15 cellular contexts compared by ENCODE assay signal in genomic region chr9:12964271-12964670, GRCh38.
"Had no signal": no experiment of that assay in that cellular context is flagged by ENCODE, and none has a peak within 500 bp of the region (broad histone marks: within the 10 kb centered on the region; RNA-seq: fewer than 3 reads in every experiment).

No MANE protein-coding gene starts in this region.

- DNase-seq: activated T-cell treated with anti-CD3 and anti-CD28 coated beads, Interleukin-2, amount 50 U/mL, for 1 hour; dorsolateral prefrontal cortex; esophagus squamous epithelium; foreskin keratinocyte; left lung; midbrain; naive thymus-derived CD8-positive, alpha-beta T cell; occipital lobe; SIG-M5; stimulated activated CD4-positive, alpha-beta T cell treated with anti-CD3 and anti-CD28 coated beads, Interleukin-2, amount 100 ng/mL, for 24 hours; stimulated activated naive B cell treated with anti-CD40 and anti-IgM and Interleukin-4, amounts not matched to agents 10 μg/mL and 1 μg/mL and 100 μg/mL, for 72 hours; T-helper 2 cell; transverse colon had no signal

- H3K36me3 ChIP-seq: esophagus squamous epithelium, left lung, transverse colon had no signal

- H3K4me1 Mint-ChIP-seq: activated naive CD4-positive, alpha-beta T cell treated with anti-CD3 and anti-CD28 coated beads, Interleukin-2, amount 50 U/mL, for 24 hours; central memory CD8-positive, alpha-beta T cell; naive thymus-derived CD8-positive, alpha-beta T cell; stimulated activated naive B cell treated with anti-CD40 and anti-IgM and Interleukin-4, amounts not matched to agents 10 μg/mL and 1 μg/mL and 100 μg/mL, for 72 hours had no signal

- H3K4me1 ChIP-seq: esophagus squamous epithelium, left lung, transverse colon had no signal

- H3K36me3 Mint-ChIP-seq: activated naive CD4-positive, alpha-beta T cell treated with anti-CD3 and anti-CD28 coated beads, Interleukin-2, amount 50 U/mL, for 24 hours; naive thymus-derived CD8-positive, alpha-beta T cell; stimulated activated naive B cell treated with anti-CD40 and anti-IgM and Interleukin-4, amounts not matched to agents 10 μg/mL and 1 μg/mL and 100 μg/mL, for 72 hours had no signal

- H3K4me3 ChIP-seq: dorsolateral prefrontal cortex, esophagus squamous epithelium, left lung, transverse colon had no signal

- H3K27ac Mint-ChIP-seq: activated naive CD4-positive, alpha-beta T cell treated with anti-CD3 and anti-CD28 coated beads, Interleukin-2, amount 50 U/mL, for 24 hours; naive thymus-derived CD8-positive, alpha-beta T cell; stimulated activated naive B cell treated with anti-CD40 and anti-IgM and Interleukin-4, amounts not matched to agents 10 μg/mL and 1 μg/mL and 100 μg/mL, for 72 hours had no signal

- H3K9me3 ChIP-seq: esophagus squamous epithelium, left lung, transverse colon had no signal

- H3K27me3 Mint-ChIP-seq: activated naive CD4-positive, alpha-beta T cell treated with anti-CD3 and anti-CD28 coated beads, Interleukin-2, amount 50 U/mL, for 24 hours; central memory CD8-positive, alpha-beta T cell; naive thymus-derived CD8-positive, alpha-beta T cell; stimulated activated naive B cell treated with anti-CD40 and anti-IgM and Interleukin-4, amounts not matched to agents 10 μg/mL and 1 μg/mL and 100 μg/mL, for 72 hours had no signal

- H3K4me3 Mint-ChIP-seq: activated naive CD4-positive, alpha-beta T cell treated with anti-CD3 and anti-CD28 coated beads, Interleukin-2, amount 50 U/mL, for 24 hours; central memory CD8-positive, alpha-beta T cell; naive thymus-derived CD8-positive, alpha-beta T cell; stimulated activated naive B cell treated with anti-CD40 and anti-IgM and Interleukin-4, amounts not matched to agents 10 μg/mL and 1 μg/mL and 100 μg/mL, for 72 hours had no signal

- ATAC-seq: foreskin keratinocyte; left lung; naive thymus-derived CD8-positive, alpha-beta T cell; stimulated activated naive B cell treated with anti-CD40 and anti-IgM and Interleukin-4, amounts not matched to agents 10 μg/mL and 1 μg/mL and 100 μg/mL, for 72 hours had no signal

- H3K27ac ChIP-seq: dorsolateral prefrontal cortex, esophagus squamous epithelium, foreskin keratinocyte, left lung had no signal

- H3K27me3 ChIP-seq: dorsolateral prefrontal cortex, esophagus squamous epithelium, foreskin keratinocyte, left lung, transverse colon had no signal
